9 cellular contexts compared by ENCODE assay signal in the genomic region with DNA sequence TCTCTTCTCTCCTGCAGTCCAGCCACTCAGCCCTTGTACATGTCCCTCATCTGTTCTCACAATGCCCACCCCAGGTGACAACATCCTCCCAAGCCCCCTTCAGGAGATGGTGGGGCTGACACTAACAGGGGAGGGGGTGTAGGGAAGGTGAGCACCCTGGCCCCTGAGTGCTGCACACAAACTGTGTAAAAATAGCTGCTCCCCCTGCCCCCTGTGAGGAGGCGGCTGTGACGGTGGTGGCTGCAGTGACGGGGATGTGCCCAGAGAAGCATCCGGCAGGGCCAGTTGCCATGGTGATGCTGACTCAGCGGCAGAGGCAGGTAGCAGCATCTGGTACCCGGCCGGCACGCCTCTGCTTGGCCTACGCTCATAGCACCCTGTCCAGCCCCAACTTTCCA. TPM values are rescaled to one million over a fixed set of nuclear protein-coding genes. Genes with fewer than 3 reads are reported as not detected.
DNase-seq lines count a peak whose midpoint lies in the region; ATAC-seq and TF ChIP-seq lines count a peak whose summit lies in the region.
"Had no signal": no experiment of that assay in that cellular context is flagged by ENCODE, and none has a peak within 500 bp of the region (broad histone marks: within the 10 kb centered on the region; RNA-seq: fewer than 3 reads in every experiment).

No MANE protein-coding gene starts in this region.

- H3K27ac ChIP-seq in MM.1S (ENCODE audit: low read length) = no peak overlapping the region
- peak overlapping the region in 16 of 21 experiments; percentile 18 to 100 (median 97) for H3K27ac ChIP-seq in skin epidermis
- no peak overlapping the region for H3K27ac ChIP-seq in aorta (ENCODE audit: low read depth in 1 of 2, low read length in 2 of 2)

- no peaks in the 10 kb centered on the region for H3K27me3 Mint-ChIP-seq in effector memory CD8-positive, alpha-beta T cell
- H3K27me3 Mint-ChIP-seq in Calu3 (ENCODE audit: unreplicated experiment) = no peaks in the 10 kb centered on the region

- CTCF ChIA-PET in HEK293T (lab: Yijun Ruan, JAX) (no interaction called here), Calu3 (lab: Charles Lee) (no interaction called here)

- H3F3A ChIP-seq in MM.1S (ENCODE audit: insufficient read depth, low read length) = no peaks in the 10 kb centered on the region

- POLR2A ChIA-PET in HEK293T (lab: Yijun Ruan, JAX) = interaction anchor here (5.7 kb wide), 1 partner anchor 14 kb away, joined by 120 read pairs; the partner anchor contains the start of gene JUND

- no peak overlapping the region for H2AFZ ChIP-seq in MM.1S (ENCODE audit: low read length)

- 58 to 59% methylated on average over 9 of the region's 9 CpGs for WGBS in aorta, 2 donors

- H3K4me1 ChIP-seq in MM.1S (ENCODE audit: low read length) (peaks cover 18% of the 10 kb centered on the region), aorta (ENCODE audit: control insufficient read depth in 1 of 2, insufficient read depth in 2 of 2, low read length in 2 of 2) (no peaks in the 10 kb centered on the region)

- H3K4me3 ChIP-seq in MM.1S (ENCODE audit: low read length) (no peak overlapping the region), skin epidermis (no peak overlapping the region), aorta (ENCODE audit: low read length in 2 of 2) (no peak overlapping the region)

- no peaks in the 10 kb centered on the region for H3K9me3 Mint-ChIP-seq in effector memory CD8-positive, alpha-beta T cell
- H3K9me3 Mint-ChIP-seq in Calu3 (ENCODE audit: low read depth, unreplicated experiment) = no peaks in the 10 kb centered on the region

- peak overlapping the region; percentile 57 to 64 for H3K4me3 Mint-ChIP-seq in effector memory CD8-positive, alpha-beta T cell
- no peak overlapping the region for H3K4me3 Mint-ChIP-seq in Calu3 (ENCODE audit: low read depth, unreplicated experiment)

- peaks cover 51% of the 10 kb centered on the region for H3K27me3 ChIP-seq in MM.1S (replicated peaks; ENCODE audit: insufficient read depth, low read length)
- no peaks in the 10 kb centered on the region for H3K27me3 ChIP-seq in aorta (ENCODE audit: control insufficient read depth in 1 of 2, insufficient read depth in 2 of 2, low read length in 1 of 2)

- intact Hi-C loops in aorta (cut with DNase I) (no loop called here), Calu3 (cut with micrococcal nuclease; ENCODE audit: unreplicated experiment) (no loop called here)

- H3K9me3 ChIP-seq in MM.1S (replicated peaks; ENCODE audit: insufficient read depth, low read length) (no peaks in the 10 kb centered on the region), aorta (ENCODE audit: control insufficient read depth, low read length) (no peaks in the 10 kb centered on the region)

- peak overlapping the region; percentile 89 to 99 for H3K27ac Mint-ChIP-seq in effector memory CD8-positive, alpha-beta T cell
- H3K27ac Mint-ChIP-seq in Calu3 (ENCODE audit: unreplicated experiment) = no peak overlapping the region

- H3K79me2 ChIP-seq in MM.1S (ENCODE audit: low read length) = no peaks in the 10 kb centered on the region

- peak; percentile 81 for DNase-seq in MM.1S
- DNase-seq in activated CD4-positive, alpha-beta T cell treated with anti-CD3 and anti-CD28 coated beads, Interleukin-2, amount 50 U/mL, for 48 hours = peak; percentile 94 to 97
- DNase-seq in effector memory CD8-positive, alpha-beta T cell = peak; percentile 87 to 92 (median 90)
- DNase-seq in aorta = peak; percentile 78 to 82
- no peak for DNase-seq in HEK293T (ENCODE audit: extremely low spot score)
- no peak for DNase-seq in Calu3

- H3K9me2 ChIP-seq in MM.1S (replicated peaks; ENCODE audit: insufficient read depth, low read length) = no peaks in the 10 kb centered on the region

- ATAC-seq in effector memory CD8-positive, alpha-beta T cell (replicated peaks) = peak; percentile 69
- ATAC-seq in aorta (ENCODE audit: low FRiP score) (no peak), GM21360 (IDR thresholded peaks at IDR 0.05; ENCODE audit: unreplicated experiment) (no peak)

- no peak for TF ChIP-seq CTCF in MM.1S (IDR thresholded peaks at IDR 0.05; ENCODE audit: low read length)
- no peak for TF ChIP-seq CTCF in Calu3 (IDR thresholded peaks at IDR 0.05; ENCODE audit: unreplicated experiment)

- no TSS peak for BruUV-seq in Calu3 (replicated peaks; lab: Mats Ljungman, UMichigan)

- peaks cover 27% of the 10 kb centered on the region for H3K36me3 Mint-ChIP-seq in effector memory CD8-positive, alpha-beta T cell (ENCODE audit: insufficient read depth)
- H3K36me3 Mint-ChIP-seq in Calu3 (ENCODE audit: insufficient read depth, unreplicated experiment) = peaks cover 13% of the 10 kb centered on the region

- peaks cover 34 to 45% of the 10 kb centered on the region in 2 donors for H3K4me1 Mint-ChIP-seq in effector memory CD8-positive, alpha-beta T cell (ENCODE audit: low read depth in 2 of 2)
- peaks cover 18% of the 10 kb centered on the region for H3K4me1 Mint-ChIP-seq in Calu3 (ENCODE audit: low read depth, unreplicated experiment)

- H4K20me1 ChIP-seq in MM.1S (ENCODE audit: insufficient read depth, low read length) = no peaks in the 10 kb centered on the region

- H3K9ac ChIP-seq in MM.1S (ENCODE audit: low read length) = no peak overlapping the region

- no peak overlapping the region for H3K4me2 ChIP-seq in MM.1S (ENCODE audit: low read depth, low read length)

- no peaks in the 10 kb centered on the region for H3K36me3 ChIP-seq in MM.1S (replicated peaks; ENCODE audit: insufficient read depth, low read length)
- no peaks in the 10 kb centered on the region for H3K36me3 ChIP-seq in aorta (ENCODE audit: control insufficient read depth in 1 of 2, insufficient read depth in 2 of 2, low read length in 1 of 2)

TF ChIP-seq in HEK293T, 16 proteins besides CTCF, POLR2A, EP300 and RAD21:
- TF ChIP-seq TARDBP (IDR thresholded peaks at IDR 0.05) = no peak

RNA-seq across cellular contexts. Expression of gene JUND, which starts 13.0 kb away (rescaled TPM):
- total RNA-seq in aorta (100 to 1,000 TPM; 214 to 492 TPM), Calu3 (2022) (44.9 and 60.9 TPM in 2 replicates)
- 100 to 1,000 TPM in 1 of 2 donors, 10 to 100 TPM in 1; 62.6 to 161 TPM for polyA plus RNA-seq in aorta

RNA-seq across cellular contexts. Expression of gene IQCN, which starts 20.2 kb away (rescaled TPM):
- 10 to 100 TPM in 1 of 2 donors, 1 to 10 TPM in 1; 8.1 to 12.2 TPM for total RNA-seq in aorta
- polyA plus RNA-seq in aorta = 10 to 100 TPM in 1 of 2 donors, 1 to 10 TPM in 1; 4.5 to 20.7 TPM
- total RNA-seq in Calu3 (2022) = 1.5 and 1.6 TPM in 2 replicates
- total RNA-seq: HT1080 had no signal

RNA-seq across cellular contexts. Expression of gene LSM4, which starts 28.4 kb away (rescaled TPM):
- total RNA-seq in aorta (10 to 100 TPM; 32.2 to 34.5 TPM), Calu3 (2022) (111 and 115 TPM in 2 replicates)
- polyA plus RNA-seq in aorta = 10 to 100 TPM; 58.6 to 91.8 TPM

RNA-seq across cellular contexts. Expression of gene PGPEP1, which starts 45.9 kb away (rescaled TPM):
- total RNA-seq in aorta (10 to 100 TPM; 41.5 to 46.9 TPM), Calu3 (2022) (27.9 and 42.0 TPM in 2 replicates)
- polyA plus RNA-seq in aorta = 10 to 100 TPM; 19.2 to 25.3 TPM

Comparison
In these comparisons a context has a peak if more than half of its experiments do, and no peak if none do; other contexts are left out.
1. DNase-seq: peak in MM.1S (single experiment), activated CD4-positive, alpha-beta T cell treated with anti-CD3 and anti-CD28 coated beads, Interleukin-2, amount 50 U/mL, for 48 hours (2 of 2), effector memory CD8-positive, alpha-beta T cell (3 of 3) and aorta (2 of 2); none in HEK293T (single experiment) and Calu3 (single experiment).
2. H3K27ac ChIP-seq: peak in skin epidermis (16 of 21); none in MM.1S (single experiment) and aorta (0 of 2).